Comparison of ENCODE assay signal across 8 cellular contexts in genomic region chr4:113436360-113436759, GRCh38.
DNase-seq lines count a peak whose midpoint lies in the region; ATAC-seq and TF ChIP-seq lines count a peak whose summit lies in the region.

No MANE protein-coding gene starts in this region.

- no peak overlapping the region; the same call in 1 of the 2 replicates for H3K27ac Mint-ChIP-seq in GM23338

- CTCF ChIA-PET in PC-3 (lab: Charles Lee), result no interaction called here

- peaks cover 11% of the 10 kb centered on the region; the same call in 2 of the 3 replicates for H3K4me1 Mint-ChIP-seq in GM23338

- H3K27ac ChIP-seq in PC-3 (ENCODE audit: low read length), result peak overlapping the region; percentile 46
- no peak overlapping the region for H3K27ac ChIP-seq in GM23338 (ENCODE audit: low read depth)
- no peak overlapping the region for H3K27ac ChIP-seq in MM.1S (ENCODE audit: low read length)

- H3K9me3 ChIP-seq in PC-3 (ENCODE audit: low read length) (no peaks in the 10 kb centered on the region), MM.1S (replicated peaks; ENCODE audit: insufficient read depth, low read length) (no peaks in the 10 kb centered on the region)

- DNase-seq in ELR (ENCODE audit: low read depth) (peak; percentile 61), PC-3 (no peak), fibroblast of the conjunctiva (ENCODE audit: low read depth) (peak; percentile 78), sciatic nerve (ENCODE audit: low spot score) (no peak), left colon (no peak), GM23338 (ENCODE audit: low spot score) (no peak), MM.1S (no peak), glomerular visceral epithelial cell (ENCODE audit: extremely low spot score) (no peak)

- no TSS peak for BruUV-seq in PC-3 (replicated peaks; lab: Mats Ljungman, UMichigan)

- H2AFZ ChIP-seq in PC-3 (ENCODE audit: low read length) (0 out of 2 replicates have a peak overlapping the region, but pooled peaks have one; percentile 17), GM23338 (no peak overlapping the region), MM.1S (ENCODE audit: low read length) (no peak overlapping the region)

- H3K9me3 Mint-ChIP-seq in GM23338, result peaks cover 7% of the 10 kb centered on the region; the same call in 2 of the 3 replicates

- H3K27me3 Mint-ChIP-seq in GM23338 (ENCODE audit: insufficient read depth, low read depth, poor library complexity), result no peaks in the 10 kb centered on the region

- H3K4me3 ChIP-seq in PC-3 (ENCODE audit: low read length), result no peak overlapping the region
- no peak overlapping the region for H3K4me3 ChIP-seq in GM23338
- no peak overlapping the region for H3K4me3 ChIP-seq in MM.1S (ENCODE audit: low read length)

- H3K4me2 ChIP-seq in PC-3 (ENCODE audit: low read length) (peak overlapping the region; percentile 60), GM23338 (no peak overlapping the region), MM.1S (ENCODE audit: low read depth, low read length) (no peak overlapping the region)

- H3K4me3 Mint-ChIP-seq in GM23338, result no peak overlapping the region

- peaks cover 11% of the 10 kb centered on the region for H3K4me1 ChIP-seq in PC-3 (ENCODE audit: insufficient read depth, low read length)
- H3K4me1 ChIP-seq in GM23338 (ENCODE audit: insufficient read depth), result no peaks in the 10 kb centered on the region
- no peaks in the 10 kb centered on the region for H3K4me1 ChIP-seq in MM.1S (ENCODE audit: low read length)

- H3K9me2 ChIP-seq in PC-3 (replicated peaks; ENCODE audit: low read length) (no peaks in the 10 kb centered on the region), GM23338 (ENCODE audit: insufficient read depth) (no peaks in the 10 kb centered on the region; the same call in 1 of the 2 replicates), MM.1S (replicated peaks; ENCODE audit: insufficient read depth, low read length) (no peaks in the 10 kb centered on the region)

- peak; percentile 35; the same call in 1 of the 2 replicates for ATAC-seq in PC-3
- ATAC-seq in sciatic nerve, result peak; percentile 85
- ATAC-seq in left colon, result no peak
- ATAC-seq in GM23338, result no peak

- no peaks in the 10 kb centered on the region for H4K20me1 ChIP-seq in PC-3 (ENCODE audit: low read length)
- H4K20me1 ChIP-seq in GM23338 (replicated peaks; ENCODE audit: insufficient read depth), result no peaks in the 10 kb centered on the region
- H4K20me1 ChIP-seq in MM.1S (ENCODE audit: insufficient read depth, low read length), result no peaks in the 10 kb centered on the region

- H3F3A ChIP-seq in PC-3 (ENCODE audit: low read length, unreplicated experiment) (no peaks in the 10 kb centered on the region), GM23338 (replicated peaks; ENCODE audit: low read depth) (no peaks in the 10 kb centered on the region), MM.1S (ENCODE audit: insufficient read depth, low read length) (no peaks in the 10 kb centered on the region)

- TF ChIP-seq CTCF in PC-3 (conservative IDR thresholded peaks at IDR 0.05; ENCODE audit: low read depth, low read length), result no peak
- TF ChIP-seq CTCF in GM23338 (conservative IDR thresholded peaks at IDR 0.05; ENCODE audit: low read depth in 2 of 2), result no peak
- TF ChIP-seq CTCF in MM.1S (IDR thresholded peaks at IDR 0.05; ENCODE audit: low read length), result no peak

- H3K9ac ChIP-seq in PC-3 (ENCODE audit: low read length) (no peak overlapping the region), MM.1S (ENCODE audit: low read length) (no peak overlapping the region)

- H3K36me3 ChIP-seq in PC-3 (ENCODE audit: low read depth, low read length) (no peaks in the 10 kb centered on the region), GM23338 (ENCODE audit: insufficient read depth) (peaks cover 2% of the 10 kb centered on the region; the same call in 1 of the 2 replicates), MM.1S (replicated peaks; ENCODE audit: insufficient read depth, low read length) (no peaks in the 10 kb centered on the region)

- no peaks in the 10 kb centered on the region; the same call in 2 of the 3 replicates for H3K36me3 Mint-ChIP-seq in GM23338 (ENCODE audit: low read depth)

- intact Hi-C loops in PC-3 (cut with micrococcal nuclease), result no loop called here
- intact Hi-C loops in sciatic nerve (cut with DNase I), result no loop called here
- intact Hi-C loops in left colon (cut with DNase I, micrococcal nuclease), result no loop called here

- POLR2A ChIA-PET in PC-3 (lab: Charles Lee; ENCODE audit: unreplicated experiment), result no interaction called here

- H3K79me2 ChIP-seq in PC-3 (ENCODE audit: low read length), result no peaks in the 10 kb centered on the region
- H3K79me2 ChIP-seq in GM23338 (replicated peaks; ENCODE audit: insufficient read depth), result no peaks in the 10 kb centered on the region
- H3K79me2 ChIP-seq in MM.1S (ENCODE audit: low read length), result no peaks in the 10 kb centered on the region

- H3K27me3 ChIP-seq in PC-3 (ENCODE audit: low read length), result no peaks in the 10 kb centered on the region
- no peaks in the 10 kb centered on the region for H3K27me3 ChIP-seq in GM23338 (ENCODE audit: insufficient read depth)
- no peaks in the 10 kb centered on the region for H3K27me3 ChIP-seq in MM.1S (replicated peaks; ENCODE audit: insufficient read depth, low read length)

TF ChIP-seq in GM23338, 12 proteins besides CTCF, POLR2A, EP300 and RAD21 (continues in another document):
- TF ChIP-seq NANOG (IDR thresholded peaks at IDR 0.05; ENCODE audit: borderline replicate concordance), result no peak
- no peak for TF ChIP-seq ETS1 (IDR thresholded peaks at IDR 0.05)
- no peak for TF ChIP-seq ZNF114 (CRISPR knock-in tag; IDR thresholded peaks at IDR 0.05)
- TF ChIP-seq EZH2phosphoT487 (IDR thresholded peaks at IDR 0.05; ENCODE audit: unreplicated experiment), result no peak
- no peak for TF ChIP-seq ZNF462 (CRISPR knock-in tag; IDR thresholded peaks at IDR 0.05)
- TF ChIP-seq JUNB (IDR thresholded peaks at IDR 0.05; ENCODE audit: unreplicated experiment), result no peak
- no peak for TF ChIP-seq CREB1 (CRISPR knock-in tag; IDR thresholded peaks at IDR 0.05; ENCODE audit: low read depth)

Comparison
In these comparisons a context has a peak if more than half of its experiments do, and no peak if none do; other contexts are left out.
1. DNase-seq: peak in ELR (single experiment) and fibroblast of the conjunctiva (single experiment); none in PC-3 (single experiment), sciatic nerve (single experiment), left colon (0 of 2), GM23338 (single experiment), MM.1S (single experiment) and glomerular visceral epithelial cell (single experiment).
2. ATAC-seq: peak in PC-3 (single experiment) and sciatic nerve (single experiment); none in left colon (single experiment) and GM23338 (single experiment).